12 cellular contexts compared by ENCODE assay signal in genomic region chr4:164997324-164997723, GRCh38. TPM values are rescaled to one million over a fixed set of nuclear protein-coding genes. Genes with fewer than 3 reads are reported as not detected.
A peak's percentile ranks its signal among the peaks of the same experiment; 100 is the strongest.
DNase-seq lines count a peak whose midpoint lies in the region; TF ChIP-seq lines count a peak whose summit lies in the region.
"Had no signal": no experiment of that assay in that cellular context is flagged by ENCODE, and none has a peak within 500 bp of the region (broad histone marks: within the 10 kb centered on the region; RNA-seq: fewer than 3 reads in every experiment).

No MANE protein-coding gene starts in this region.

- H3K4me1 ChIP-seq in OCI-LY3 (ENCODE audit: low read length) (no peaks in the 10 kb centered on the region), tibial nerve (no peaks in the 10 kb centered on the region)
- H3K4me1 ChIP-seq: suprapubic skin had no signal

- no peaks in the 10 kb centered on the region for H3K27me3 Mint-ChIP-seq in HFFc6 (ENCODE audit: insufficient read depth)

- no peak for DNase-seq in BJ (ENCODE audit: low read depth)
- DNase-seq in H4 (ENCODE audit: low spot score), result peak; percentile 30
- peak; percentile 81 to 88 for DNase-seq in erythroblast (lab: John Stamatoyannopoulos, UW)
- DNase-seq in HuH-7.5 (ENCODE audit: low spot score), result no peak
- DNase-seq in HFFc6, result no peak
- DNase-seq in tibial nerve (ENCODE audit: low spot score in 2 of 2), result no peak
- no peak for DNase-seq in NCI-H1930 (lab: John Stamatoyannopoulos, UW)
- DNase-seq: DND-41; stimulated activated CD4-positive, alpha-beta T cell treated with anti-CD3 and anti-CD28 coated beads, Interleukin-12 subunit alpha, Interleukin-12 subunit beta, amount 100 ng/mL, for 4 hours had no signal

- H3K27ac Mint-ChIP-seq in HFFc6, result no peak overlapping the region

- no peak overlapping the region for H3K9ac ChIP-seq in OCI-LY3 (ENCODE audit: low read length)

- 0 out of 2 replicates have a peak, but pooled peaks have one; percentile 22 for TF ChIP-seq CTCF in BJ (IDR thresholded peaks at IDR 0.05; ENCODE audit: insufficient read depth, low read depth, low read length)
- peak; percentile 52 for TF ChIP-seq CTCF in OCI-LY3 (IDR thresholded peaks at IDR 0.05; ENCODE audit: low read depth, low read length)
- no peak for TF ChIP-seq CTCF in HFFc6 (IDR thresholded peaks at IDR 0.05)
- no peak for TF ChIP-seq CTCF in tibial nerve (IDR thresholded peaks at IDR 0.05)

- no peak overlapping the region for H3K27ac ChIP-seq in OCI-LY3 (ENCODE audit: low read length)
- H3K27ac ChIP-seq in tibial nerve, result peak overlapping the region in 2 of 4 donors; percentile 19 to 46
- H3K27ac ChIP-seq: suprapubic skin had no signal

- WGBS in tibial nerve, 2 donors, result 76 to 77% methylated on average over 2 of the region's 2 CpGs

- H3K4me2 ChIP-seq in OCI-LY3 (ENCODE audit: low read length), result no peak overlapping the region

- H3K9me3 Mint-ChIP-seq in HFFc6, result peaks cover 4% of the 10 kb centered on the region; the same call in 1 of the 2 replicates

- H3K27me3 ChIP-seq in BJ (ENCODE audit: control insufficient read depth, insufficient read depth, low read length), result no peaks in the 10 kb centered on the region
- H3K27me3 ChIP-seq in OCI-LY3 (ENCODE audit: low read depth, low read length), result 0 out of 2 replicates have a peak, but pooled peaks cover 3% of the 10 kb centered on the region
- H3K27me3 ChIP-seq in tibial nerve, result no peaks in the 10 kb centered on the region
- H3K27me3 ChIP-seq: suprapubic skin had no signal

- CTCF ChIA-PET in BJ (lab: Yijun Ruan, JAX), result no interaction called here

- H3K36me3 Mint-ChIP-seq in HFFc6 (ENCODE audit: low read depth), result no peaks in the 10 kb centered on the region

- H3K4me3 Mint-ChIP-seq in HFFc6, result no peak overlapping the region

- H3K4me3 ChIP-seq in BJ (ENCODE audit: low read depth, low read length), result no peak overlapping the region
- H3K4me3 ChIP-seq in OCI-LY3 (ENCODE audit: low read length), result no peak overlapping the region
- no peak overlapping the region for H3K4me3 ChIP-seq in tibial nerve
- H3K4me3 ChIP-seq: suprapubic skin had no signal

- POLR2A ChIA-PET in BJ (lab: Charles Lee), result no interaction called here

- H3K4me1 Mint-ChIP-seq in HFFc6 (ENCODE audit: low read depth), result no peaks in the 10 kb centered on the region

- H3K9me3 ChIP-seq in OCI-LY3 (ENCODE audit: insufficient read depth, low read length), result no peaks in the 10 kb centered on the region
- H3K9me3 ChIP-seq in tibial nerve, result no peaks in the 10 kb centered on the region
- H3K9me3 ChIP-seq: suprapubic skin had no signal

- no peak for TF ChIP-seq EP300 in tibial nerve (IDR thresholded peaks at IDR 0.05)

- TF ChIP-seq POLR2A in erythroblast (IDR thresholded peaks at IDR 0.05; ENCODE audit: low read length), result no peak
- no peak for TF ChIP-seq POLR2A in tibial nerve (IDR thresholded peaks at IDR 0.05)

- H2AFZ ChIP-seq in OCI-LY3 (ENCODE audit: low read depth, low read length), result no peak overlapping the region

- H4K20me1 ChIP-seq in OCI-LY3 (ENCODE audit: insufficient read depth, low read length), result no peaks in the 10 kb centered on the region

- no peaks in the 10 kb centered on the region for H3K79me2 ChIP-seq in OCI-LY3 (ENCODE audit: low read length)

- no peaks in the 10 kb centered on the region for H3K36me3 ChIP-seq in BJ (ENCODE audit: control insufficient read depth, insufficient read depth, low read length)
- no peaks in the 10 kb centered on the region for H3K36me3 ChIP-seq in OCI-LY3 (replicated peaks; ENCODE audit: low read depth, low read length)
- no peaks in the 10 kb centered on the region for H3K36me3 ChIP-seq in tibial nerve
- H3K36me3 ChIP-seq: suprapubic skin had no signal

RNA-seq across cellular contexts. Expression of gene TRIM61, which starts 19.9 kb away (rescaled TPM):
- 1.0 and 1.3 TPM in 2 replicates for polyA plus RNA-seq in BJ (2011; rRNA removed)
- polyA minus RNA-seq in BJ (2011; rRNA and poly(A)+ RNA removed), result 0.82 and 1.8 TPM in 2 replicates
- not detected in 2 replicates for total RNA-seq in H4 (2014; rRNA removed; shearing (Covaris generic))
- total RNA-seq in HFFc6 (2021; fragmentation: NEBNext Ultra II Directional; extraction: Animal tissue kit (Norgen Biotek cat#: 25700)), result under 1 TPM in 4 of 6 experiments, not detected in 2; 0.12 to 0.31 (median 0.19) TPM
- 1 to 10 TPM in 1 of 4 donors, not detected in 3; 1.0 TPM for total RNA-seq in tibial nerve
- total RNA-seq: lung microvascular endothelial cell, suprapubic skin had no signal

RNA-seq across cellular contexts. Expression of gene TRIM60, which starts 34.5 kb away (rescaled TPM):
- polyA plus RNA-seq in BJ (2011; rRNA removed), result not detected in 2 replicates
- not detected in 2 replicates for polyA minus RNA-seq in BJ (2011; rRNA and poly(A)+ RNA removed)
- total RNA-seq in H4 (2014; rRNA removed; shearing (Covaris generic)), result not detected in 2 replicates
- total RNA-seq in HFFc6 (2021; fragmentation: NEBNext Ultra II Directional; extraction: Animal tissue kit (Norgen Biotek cat#: 25700)), result not detected
- total RNA-seq in tibial nerve, result under 1 TPM in 1 of 4 donors, not detected in 3; 0.90 TPM
- total RNA-seq: lung microvascular endothelial cell, suprapubic skin had no signal

RNA-seq across cellular contexts. Expression of gene TRIM75, which starts 56.3 kb away (rescaled TPM):
- not detected in 2 replicates for polyA plus RNA-seq in BJ (2011; rRNA removed)
- polyA minus RNA-seq in BJ (2011; rRNA and poly(A)+ RNA removed), result not detected in 2 replicates
- not detected in 2 replicates for total RNA-seq in H4 (2014; rRNA removed; shearing (Covaris generic))
- not detected for total RNA-seq in HFFc6 (2021; fragmentation: NEBNext Ultra II Directional; extraction: Animal tissue kit (Norgen Biotek cat#: 25700))
- not detected for total RNA-seq in tibial nerve
- total RNA-seq: lung microvascular endothelial cell, suprapubic skin had no signal

Comparison
In these comparisons a context has a peak if more than half of its experiments do, and no peak if none do; other contexts are left out.
1. DNase-seq: peak in H4 (single experiment) and erythroblast (2 of 2); none in BJ (single experiment), HuH-7.5 (single experiment), HFFc6 (single experiment), tibial nerve (0 of 2) and NCI-H1930 (0 of 2).
2. CTCF ChIP-seq: peak in BJ (single experiment) and OCI-LY3 (single experiment); none in HFFc6 (single experiment) and tibial nerve (0 of 5).